In genomic region chr5:179867476-179867875, GRCh38 we compare ENCODE assay signal across 19 cellular contexts. TPM values are rescaled to one million over a fixed set of nuclear protein-coding genes. Genes with fewer than 3 reads are reported as not detected.
DNase-seq lines count a peak whose midpoint lies in the region; ATAC-seq, FAIRE-seq and TF ChIP-seq lines count a peak whose summit lies in the region.
"Had no signal": no experiment of that assay in that cellular context is flagged by ENCODE, and none has a peak within 500 bp of the region (broad histone marks: within the 10 kb centered on the region; RNA-seq: fewer than 3 reads in every experiment).

No MANE protein-coding gene starts in this region.

- no peak for TF ChIP-seq EP300 in SK-N-SH (IDR thresholded peaks at IDR 0.05; ENCODE audit: borderline replicate concordance in 1 of 2, low read depth in 1 of 2, low read length in 1 of 2)
- no peak for TF ChIP-seq EP300 in K562 (IDR thresholded peaks at IDR 0.05; ENCODE audit: low read length)

- peak overlapping the region; percentile 92 for H3K27ac Mint-ChIP-seq in nephron progenitor cell
- H3K27ac Mint-ChIP-seq: activated naive CD4-positive, alpha-beta T cell treated with anti-CD3 and anti-CD28 coated beads, Interleukin-2, amount 50 U/mL, for 24 hours; B cell had no signal

- no peak overlapping the region for H3K4me3 Mint-ChIP-seq in nephron progenitor cell
- H3K4me3 Mint-ChIP-seq: activated naive CD4-positive, alpha-beta T cell treated with anti-CD3 and anti-CD28 coated beads, Interleukin-2, amount 50 U/mL, for 24 hours; B cell; natural killer cell treated with Interleukin-12 subunit alpha and Interleukin-12 subunit beta and Interleukin-15 and Interleukin-18, amount 100 ng/mL, for 72 hours had no signal

- H2AFZ ChIP-seq in SK-N-SH (ENCODE audit: low read depth) (no peak overlapping the region), K562 (ENCODE audit: low read depth, low read length) (no peak overlapping the region)

- TF ChIP-seq POLR2A in K562 (conservative IDR thresholded peaks at IDR 0.05): no peak

- no peak; the same call in 2 of the 3 replicates for ATAC-seq in SK-N-SH treated with all-trans-retinoic acid at 6 μM for 48 hours
- ATAC-seq in K562: no peak
- ATAC-seq in GM19324 (IDR thresholded peaks at IDR 0.05; ENCODE audit: low FRiP score, unreplicated experiment): no peak
- ATAC-seq: natural killer cell treated with Interleukin-12 subunit alpha and Interleukin-12 subunit beta and Interleukin-15 and Interleukin-18, amount 100 ng/mL, for 72 hours had no signal

- no peak for FAIRE-seq in K562 (lab: Jason Lieb, UNC)
- FAIRE-seq: endometrium had no signal

- DNase-seq in SK-N-SH (peak; percentile 26), ELF-1 (ENCODE audit: low read depth, low spot score) (peak; percentile 31), K562 (ENCODE audit: extremely low read depth in 1 of 4, low spot score in 3 of 4) (no peak), nephron progenitor cell (peak; percentile 18), NCI-H1436 treated with DMSO at 0.1 percent for 48 hours (lab: John Stamatoyannopoulos, UW) (no peak)
- DNase-seq in effector CD4-positive, alpha-beta T cell: no peak
- DNase-seq: activated CD4-positive, alpha-beta T cell treated with anti-CD3 and anti-CD28 coated beads, Interleukin-2, amount 50 U/mL, for 4 hours; activated T-cell treated with anti-CD3 and anti-CD28 coated beads for 4 hours; midbrain; NCI-H526; Right ventricle myocardium superior; T-helper 1 cell had no signal

- no peaks in the 10 kb centered on the region for H3F3A ChIP-seq in SK-N-SH (replicated peaks; ENCODE audit: insufficient read depth)

- H3K27me3 ChIP-seq in SK-N-SH (ENCODE audit: insufficient read depth) (no peaks in the 10 kb centered on the region), K562 (ENCODE audit: control insufficient read depth in 2 of 2, insufficient read depth in 2 of 2, low read length in 2 of 2) (no peaks in the 10 kb centered on the region)

- peaks cover 6% of the 10 kb centered on the region for H3K27me3 Mint-ChIP-seq in nephron progenitor cell (ENCODE audit: low read depth, poor library complexity)
- H3K27me3 Mint-ChIP-seq: activated naive CD4-positive, alpha-beta T cell treated with anti-CD3 and anti-CD28 coated beads, Interleukin-2, amount 50 U/mL, for 24 hours; B cell; natural killer cell treated with Interleukin-12 subunit alpha and Interleukin-12 subunit beta and Interleukin-15 and Interleukin-18, amount 100 ng/mL, for 72 hours had no signal

- H3K4me1 Mint-ChIP-seq in nephron progenitor cell: peaks cover 39% of the 10 kb centered on the region

- H3K9me3 Mint-ChIP-seq in nephron progenitor cell: no peaks in the 10 kb centered on the region
- H3K9me3 Mint-ChIP-seq: activated naive CD4-positive, alpha-beta T cell treated with anti-CD3 and anti-CD28 coated beads, Interleukin-2, amount 50 U/mL, for 24 hours; natural killer cell treated with Interleukin-12 subunit alpha and Interleukin-12 subunit beta and Interleukin-15 and Interleukin-18, amount 100 ng/mL, for 72 hours had no signal

- H4K20me1 ChIP-seq in SK-N-SH (ENCODE audit: insufficient read depth) (no peaks in the 10 kb centered on the region), K562 (replicated peaks; ENCODE audit: control insufficient read depth, insufficient read depth, low read length) (no peaks in the 10 kb centered on the region)

- H3K36me3 ChIP-seq in SK-N-SH (replicated peaks in 1 of 2; ENCODE audit: control insufficient read depth in 1 of 2, insufficient read depth in 2 of 2, low read length in 1 of 2) (peaks cover 18 to 74% of the 10 kb centered on the region in 2 experiments), K562 (ENCODE audit: control insufficient read depth, insufficient read depth, low read length) (peaks cover 72% of the 10 kb centered on the region; the same call in 2 of the 3 replicates)

- H3K9me2 ChIP-seq in SK-N-SH: no peaks in the 10 kb centered on the region

- in situ Hi-C loops in K562 (cut with MboI): no loop called here

- H3K36me3 Mint-ChIP-seq in nephron progenitor cell (ENCODE audit: low read depth): peaks cover 35% of the 10 kb centered on the region
- H3K36me3 Mint-ChIP-seq: natural killer cell treated with Interleukin-12 subunit alpha and Interleukin-12 subunit beta and Interleukin-15 and Interleukin-18, amount 100 ng/mL, for 72 hours had no signal

- H3K4me1 ChIP-seq in SK-N-SH (ENCODE audit: control insufficient read depth in 1 of 2, insufficient read depth in 2 of 2, low read depth in 1 of 2, low read length in 1 of 2) (no peaks in the 10 kb centered on the region), K562 (replicated peaks in 1 of 2; ENCODE audit: control insufficient read depth in 2 of 2, insufficient read depth in 2 of 2, low read length in 2 of 2) (peaks cover 0 to 26% of the 10 kb centered on the region in 2 experiments; a peak in 3 of 5 replicates)

- intact Hi-C loops in K562 (cut with micrococcal nuclease): no loop called here

- no peaks in the 10 kb centered on the region for H3K79me2 ChIP-seq in SK-N-SH (ENCODE audit: insufficient read depth)
- no peaks in the 10 kb centered on the region for H3K79me2 ChIP-seq in K562 (ENCODE audit: control insufficient read depth, insufficient read depth, low read length)

- H3K9me3 ChIP-seq in SK-N-SH (no peaks in the 10 kb centered on the region), K562 (replicated peaks; ENCODE audit: control insufficient read depth, insufficient read depth, low read depth, low read length) (no peaks in the 10 kb centered on the region)

- H3K4me3 ChIP-seq in SK-N-SH (ENCODE audit: low read depth in 2 of 2, low read length in 1 of 2): no peak overlapping the region
- no peak overlapping the region for H3K4me3 ChIP-seq in K562

- BruUV-seq in K562 (replicated peaks; lab: Mats Ljungman, UMichigan): no TSS peak

- WGBS in SK-N-SH (ENCODE audit: low lambda C conversion rate): 100% methylated on average over 2 of the region's 11 CpGs
- WGBS in K562 (ENCODE audit: insufficient coverage, low coverage, missing lambda C conversion rate): 88% methylated on average over 11 of the region's 11 CpGs

- H3K9ac ChIP-seq in SK-N-SH: no peak overlapping the region
- peak overlapping the region in 1 of 2 experiments; percentile 57; a peak in 1 of 4 replicates for H3K9ac ChIP-seq in K562 (ENCODE audit: insufficient read depth in 1 of 2, low read depth in 2 of 2, low read length in 2 of 2)

- CTCF ChIA-PET in SK-N-SH (lab: Yijun Ruan, JAX) (interaction anchor here (1.4 kb wide), 1 partner anchor 223 kb away, joined by 4 read pairs; no protein-coding TSS in a partner anchor), K562 (lab: Yijun Ruan, JAX; ENCODE audit: low intra/inter-chr PET ratio) (no interaction called here)

- peaks cover 2% of the 10 kb centered on the region for H3K9me1 ChIP-seq in K562 (ENCODE audit: control insufficient read depth, insufficient read depth, low read length)

- TF ChIP-seq CTCF in SK-N-SH (IDR thresholded peaks at IDR 0.05) (no peak), K562 (IDR thresholded peaks at IDR 0.05 in 2 of 3, conservative IDR thresholded peaks at IDR 0.05 in 1 of 3; ENCODE audit: insufficient read depth in 2 of 3, low read depth in 1 of 3, low read length in 3 of 3) (no peak), nephron progenitor cell (IDR thresholded peaks at IDR 0.05) (no peak)

- TF ChIP-seq RAD21 in SK-N-SH (IDR thresholded peaks at IDR 0.05; ENCODE audit: low read length): no peak
- no peak for TF ChIP-seq RAD21 in K562 (CRISPR knock-in tag; conservative IDR thresholded peaks at IDR 0.05 in 1 of 2, IDR thresholded peaks at IDR 0.05 in 1 of 2)

- POLR2A ChIA-PET in SK-N-SH (lab: Yijun Ruan, JAX): interaction anchor here (1.0 kb wide), 1 partner anchor 9 kb away, joined by 3 read pairs; the partner anchor contains the start of gene MRNIP
- POLR2A ChIA-PET in K562 (lab: Yijun Ruan, JAX): interaction anchor here (1.0 kb wide), 1 partner anchor 343 kb away, joined by 3 read pairs; no protein-coding TSS in a partner anchor

- H3K4me2 ChIP-seq in SK-N-SH (no peak overlapping the region), K562 (ENCODE audit: insufficient read depth, low read length) (no peak overlapping the region)

- H3K27ac ChIP-seq in SK-N-SH (ENCODE audit: low read depth in 2 of 2, low read length in 1 of 2): no peak overlapping the region
- no peak overlapping the region for H3K27ac ChIP-seq in K562 (ENCODE audit: extremely low read depth, low read depth, low read length)
- H3K27ac ChIP-seq: 22Rv1 had no signal

RNA-seq across cellular contexts. Expression of gene MRNIP, which starts 8.9 kb away (rescaled TPM):
- polyA plus RNA-seq in SK-N-SH (2012; rRNA removed) (32.8 and 34.9 TPM in 2 replicates), K562 (2011; rRNA removed) (25.6 and 35.4 TPM in 2 replicates), K562 (2014; fragmentation: Illumina TruSeq; extraction: Trizol) (18.0 and 18.5 TPM in 2 replicates), K562 (2014; fragmentation: Nextera tagmentation; extraction: Ambion mirVana) (1 to 10 TPM; 3.6 to 6.2 TPM), K562 (2014; rRNA removed) (39.0 and 42.7 TPM in 2 replicates)
- polyA plus RNA-seq in SK-N-SH (2012; cell fraction: cytosol; rRNA removed): 12.4 and 13.7 TPM in 2 replicates
- polyA plus RNA-seq in SK-N-SH (2012; cell fraction: nucleus; rRNA removed): 283 and 329 TPM in 2 replicates
- total RNA-seq in K562 (2011; cell fraction: chromatin; rRNA removed; ENCODE audit: low replicate concordance): 168 and 262 TPM in 2 replicates
- total RNA-seq in K562 (2011; cell fraction: nucleolus; rRNA removed): 113 and 114 TPM in 2 replicates
- 118 and 124 TPM in 2 replicates for total RNA-seq in K562 (2011; cell fraction: nucleoplasm; rRNA removed)
- total RNA-seq in K562 (2014; rRNA removed) (16.8 and 22.7 TPM in 2 replicates), K562 (2014; rRNA removed; fragmentation: Illumina TruSeq; extraction: Trizol) (7.2 and 9.7 TPM in 2 replicates), K562 (2015; rRNA removed; fragmentation: Illumina TruSeq; extraction: Trizol) (10.4 and 12.2 TPM in 2 replicates), K562 (2021) (18.4 and 20.7 TPM in 2 replicates)
- 18.4 and 20.1 TPM in 2 replicates for polyA plus RNA-seq in K562 (2011; cell fraction: cytosol; rRNA removed)
- polyA plus RNA-seq in K562 (2011; cell fraction: nucleus; rRNA removed): 148 and 191 TPM in 2 replicates
- polyA plus RNA-seq in K562 (2012): 18.9 and 21.4 TPM in 2 replicates
- polyA minus RNA-seq in K562 (2011; rRNA and poly(A)+ RNA removed): 8.8 and 10.6 TPM in 2 replicates
- 5.3 and 8.0 TPM in 2 replicates for polyA minus RNA-seq in K562 (2011; cell fraction: cytosol; rRNA and poly(A)+ RNA removed)
- 21.1 and 26.9 TPM in 2 replicates for polyA minus RNA-seq in K562 (2011; cell fraction: nucleus; rRNA and poly(A)+ RNA removed)

RNA-seq across cellular contexts. Expression of gene TBC1D9B, which starts 40.2 kb away (rescaled TPM):
- polyA plus RNA-seq in SK-N-SH (2012; rRNA removed) (75.6 and 76.1 TPM in 2 replicates), K562 (2011; rRNA removed) (33.5 and 46.0 TPM in 2 replicates), K562 (2014; fragmentation: Illumina TruSeq; extraction: Trizol) (33.7 and 37.5 TPM in 2 replicates), K562 (2014; fragmentation: Nextera tagmentation; extraction: Ambion mirVana) (1 to 10 TPM; 2.9 to 4.2 TPM), K562 (2014; rRNA removed) (43.7 and 51.0 TPM in 2 replicates)
- 34.7 and 51.3 TPM in 2 replicates for polyA plus RNA-seq in SK-N-SH (2012; cell fraction: cytosol; rRNA removed)
- 214 and 216 TPM in 2 replicates for polyA plus RNA-seq in SK-N-SH (2012; cell fraction: nucleus; rRNA removed)
- total RNA-seq in K562 (2011; cell fraction: chromatin; rRNA removed; ENCODE audit: low replicate concordance): 150 and 367 TPM in 2 replicates
- 181 and 203 TPM in 2 replicates for total RNA-seq in K562 (2011; cell fraction: nucleolus; rRNA removed)
- 151 and 162 TPM in 2 replicates for total RNA-seq in K562 (2011; cell fraction: nucleoplasm; rRNA removed)
- total RNA-seq in K562 (2014; rRNA removed) (16.1 and 24.0 TPM in 2 replicates), K562 (2014; rRNA removed; fragmentation: Illumina TruSeq; extraction: Trizol) (13.0 and 20.7 TPM in 2 replicates), K562 (2015; rRNA removed; fragmentation: Illumina TruSeq; extraction: Trizol) (35.8 and 36.6 TPM in 2 replicates), K562 (2021) (54.3 and 59.1 TPM in 2 replicates)
- polyA plus RNA-seq in K562 (2011; cell fraction: cytosol; rRNA removed): 29.6 and 41.6 TPM in 2 replicates
- 213 and 357 TPM in 2 replicates for polyA plus RNA-seq in K562 (2011; cell fraction: nucleus; rRNA removed)
- polyA plus RNA-seq in K562 (2012): 42.8 and 54.1 TPM in 2 replicates
- polyA minus RNA-seq in K562 (2011; rRNA and poly(A)+ RNA removed): 31.3 and 37.5 TPM in 2 replicates
- polyA minus RNA-seq in K562 (2011; cell fraction: cytosol; rRNA and poly(A)+ RNA removed): 31.0 and 44.1 TPM in 2 replicates
- 77.8 and 93.6 TPM in 2 replicates for polyA minus RNA-seq in K562 (2011; cell fraction: nucleus; rRNA and poly(A)+ RNA removed)

RNA-seq across cellular contexts. Expression of gene SQSTM1, which starts 46.8 kb away (rescaled TPM):
- polyA plus RNA-seq in SK-N-SH (2012; rRNA removed) (181 and 185 TPM in 2 replicates), K562 (2011; rRNA removed) (44.8 and 45.2 TPM in 2 replicates), K562 (2014; fragmentation: Illumina TruSeq; extraction: Trizol) (75.0 and 79.8 TPM in 2 replicates), K562 (2014; fragmentation: Nextera tagmentation; extraction: Ambion mirVana) (1 to 10 TPM; 5.6 to 8.2 TPM), K562 (2014; rRNA removed) (64.0 and 70.7 TPM in 2 replicates)
- polyA plus RNA-seq in SK-N-SH (2012; cell fraction: cytosol; rRNA removed): 98.5 and 121 TPM in 2 replicates
- polyA plus RNA-seq in SK-N-SH (2012; cell fraction: nucleus; rRNA removed): 413 and 442 TPM in 2 replicates
- total RNA-seq in K562 (2011; cell fraction: chromatin; rRNA removed; ENCODE audit: low replicate concordance): 89.8 and 300 TPM in 2 replicates
- total RNA-seq in K562 (2011; cell fraction: nucleolus; rRNA removed): 389 and 414 TPM in 2 replicates
- 172 and 183 TPM in 2 replicates for total RNA-seq in K562 (2011; cell fraction: nucleoplasm; rRNA removed)
- total RNA-seq in K562 (2014; rRNA removed) (148 and 236 TPM in 2 replicates), K562 (2014; rRNA removed; fragmentation: Illumina TruSeq; extraction: Trizol) (32.0 and 37.6 TPM in 2 replicates), K562 (2015; rRNA removed; fragmentation: Illumina TruSeq; extraction: Trizol) (107 and 109 TPM in 2 replicates), K562 (2021) (148 and 151 TPM in 2 replicates)
- 47.2 and 77.9 TPM in 2 replicates for polyA plus RNA-seq in K562 (2011; cell fraction: cytosol; rRNA removed)
- 132 and 257 TPM in 2 replicates for polyA plus RNA-seq in K562 (2011; cell fraction: nucleus; rRNA removed)
- polyA plus RNA-seq in K562 (2012): 159 and 567 TPM in 2 replicates
- polyA minus RNA-seq in K562 (2011; rRNA and poly(A)+ RNA removed): 25.0 and 34.0 TPM in 2 replicates
- 82.1 and 107 TPM in 2 replicates for polyA minus RNA-seq in K562 (2011; cell fraction: cytosol; rRNA and poly(A)+ RNA removed)
- polyA minus RNA-seq in K562 (2011; cell fraction: nucleus; rRNA and poly(A)+ RNA removed): 184 and 191 TPM in 2 replicates

Comparison
In these comparisons a context has a peak if more than half of its experiments do, and no peak if none do; other contexts are left out.
1. DNase-seq: peak in SK-N-SH (single experiment), ELF-1 (single experiment) and nephron progenitor cell (single experiment); none in K562 (0 of 4), NCI-H1436 treated with DMSO at 0.1 percent for 48 hours (single experiment) and effector CD4-positive, alpha-beta T cell (single experiment).